ENCODE assay signal across 19 cellular contexts in genomic region chr16:85642762-85643281, GRCh38.
"Had no signal": no experiment of that assay in that cellular context is flagged by ENCODE, and none has a peak within 500 bp of the region (broad histone marks: within the 10 kb centered on the region; RNA-seq: fewer than 3 reads in every experiment).

No MANE protein-coding gene starts in this region.

- H3K9me3 ChIP-seq: lower lobe of right lung, neutrophil, transverse colon had no signal

- H3K27ac ChIP-seq: brain microvascular endothelial cell, coronary artery, lower lobe of right lung, neutrophil had no signal

- H3K27me3 Mint-ChIP-seq: activated naive CD8-positive, alpha-beta T cell treated with anti-CD3 and anti-CD28 coated beads for 36 hours; central memory CD8-positive, alpha-beta T cell had no signal

- H3K9me3 Mint-ChIP-seq: activated naive CD8-positive, alpha-beta T cell treated with anti-CD3 and anti-CD28 coated beads for 36 hours; activated T-helper 1 cell treated with anti-CD3 and anti-CD28 coated beads, Interleukin-12 subunit alpha, Interleukin-12 subunit beta, Interleukin-2, Interleukin-4 antibody, amounts not matched to agents 30 ng/mL and 10 ng/mL and 1 ng/mL, durations not matched to agents 14 hours and 24 hours and 36 hours; central memory CD8-positive, alpha-beta T cell had no signal

- H3K27me3 ChIP-seq: brain microvascular endothelial cell, neutrophil, transverse colon had no signal

- H3K36me3 ChIP-seq: brain microvascular endothelial cell, transverse colon had no signal

- DNase-seq: activated CD4-positive, alpha-beta T cell treated with anti-CD3 and anti-CD28 coated beads, Interleukin-2, amount 50 U/mL, for 1 hour; activated naive CD8-positive, alpha-beta T cell treated with anti-CD3 and anti-CD28 coated beads for 36 hours; brain microvascular endothelial cell; effector CD8-positive, alpha-beta T cell; foreskin melanocyte; head of caudate nucleus; left cardiac atrium; lower lobe of right lung; right cardiac atrium; stimulated activated CD4-positive, alpha-beta T cell treated with anti-CD3 and anti-CD28 coated beads, Interleukin-4, amount 100 ng/mL, for 4 hours; stimulated activated CD8-positive, alpha-beta memory T cell treated with anti-CD3 and anti-CD28 coated beads, Interleukin-4, amount 100 ng/mL, for 48 hours; stimulated activated naive CD8-positive, alpha-beta T cell treated with anti-CD3 and anti-CD28 coated beads, Interleukin-15, Interleukin-2, amounts not matched to agents 100 U/mL and 50 U/mL, for 24 hours; transverse colon had no signal

- ATAC-seq: activated CD4-positive, CD25-positive, alpha-beta regulatory T cell treated with anti-CD3 and anti-CD28 coated beads, Interleukin-2, amount 50 U/mL, for 24 hours; left cardiac atrium; lower lobe of right lung; right cardiac atrium; stimulated activated naive CD8-positive, alpha-beta T cell treated with anti-CD3 and anti-CD28 coated beads, Interleukin-15, Interleukin-2, amounts not matched to agents 100 U/mL and 50 U/mL, for 24 hours had no signal

- H3K36me3 Mint-ChIP-seq: activated naive CD8-positive, alpha-beta T cell treated with anti-CD3 and anti-CD28 coated beads for 36 hours had no signal

- H3K4me3 Mint-ChIP-seq: activated naive CD8-positive, alpha-beta T cell treated with anti-CD3 and anti-CD28 coated beads for 36 hours; activated T-helper 1 cell treated with anti-CD3 and anti-CD28 coated beads, Interleukin-12 subunit alpha, Interleukin-12 subunit beta, Interleukin-2, Interleukin-4 antibody, amounts not matched to agents 30 ng/mL and 10 ng/mL and 1 ng/mL, durations not matched to agents 14 hours and 24 hours and 36 hours; central memory CD8-positive, alpha-beta T cell had no signal

- H3K27ac Mint-ChIP-seq: activated naive CD8-positive, alpha-beta T cell treated with anti-CD3 and anti-CD28 coated beads for 36 hours; activated T-helper 1 cell treated with anti-CD3 and anti-CD28 coated beads, Interleukin-12 subunit alpha, Interleukin-12 subunit beta, Interleukin-2, Interleukin-4 antibody, amounts not matched to agents 30 ng/mL and 10 ng/mL and 1 ng/mL, durations not matched to agents 14 hours and 24 hours and 36 hours had no signal

- H3K4me3 ChIP-seq: coronary artery, lower lobe of right lung, smooth muscle cell, transverse colon had no signal
